ENCODE assay signal across 9 cellular contexts in genomic region chrX:100409316-100410082, GRCh38. TPM values are rescaled to one million over a fixed set of nuclear protein-coding genes. Genes with fewer than 3 reads are reported as not detected.
DNase-seq lines count a peak whose midpoint lies in the region; ATAC-seq, FAIRE-seq and TF ChIP-seq lines count a peak whose summit lies in the region.
"Had no signal": no experiment of that assay in that cellular context is flagged by ENCODE, and none has a peak within 500 bp of the region (broad histone marks: within the 10 kb centered on the region; RNA-seq: fewer than 3 reads in every experiment).

No MANE protein-coding gene starts in this region.

- no peaks in the 10 kb centered on the region for H3K9me3 Mint-ChIP-seq in activated CD4-positive, alpha-beta T cell treated with anti-CD3 and anti-CD28 coated beads, Interleukin-2, amount 10 ng/mL, durations not matched to agents 7 days and 5 days
- no peaks in the 10 kb centered on the region for H3K9me3 Mint-ChIP-seq in activated naive CD8-positive, alpha-beta T cell treated with anti-CD3 and anti-CD28 coated beads, Interleukin-2, amount 10 ng/mL, durations not matched to agents 7 days and 5 days

- no peaks in the 10 kb centered on the region for H4K20me1 ChIP-seq in keratinocyte (ENCODE audit: control insufficient read depth, extremely low read depth, insufficient read depth, low read length)

- peak; percentile 22 for ATAC-seq in activated naive CD8-positive, alpha-beta T cell treated with anti-CD3 and anti-CD28 coated beads, Interleukin-2, amount 10 ng/mL, durations not matched to agents 7 days and 5 days (ENCODE audit: low read depth)
- ATAC-seq in GM19452 (IDR thresholded peaks at IDR 0.05; ENCODE audit: unreplicated experiment): no peak

- peak overlapping the region; percentile 11 for H2AFZ ChIP-seq in keratinocyte (ENCODE audit: control insufficient read depth, low read length)

- dilution Hi-C loops in keratinocyte (cut with MboI; ENCODE audit: extremely low pct_ligation_motif_present, low sequenced_read_pairs): no loop called here

- CTCF ChIA-PET in activated CD4-positive, alpha-beta T cell treated with anti-CD3 and anti-CD28 coated beads, Interleukin-2, amount 10 ng/mL, durations not matched to agents 7 days and 5 days (lab: Charles Lee): no interaction called here

- no peak overlapping the region for H3K9ac ChIP-seq in keratinocyte (ENCODE audit: control insufficient read depth, extremely low read depth, insufficient read depth, low read length)

- POLR2A ChIA-PET in activated CD4-positive, alpha-beta T cell treated with anti-CD3 and anti-CD28 coated beads, Interleukin-2, amount 10 ng/mL, durations not matched to agents 7 days and 5 days (lab: Charles Lee): no interaction called here
- POLR2A ChIA-PET in activated naive CD8-positive, alpha-beta T cell treated with anti-CD3 and anti-CD28 coated beads, Interleukin-2, amount 10 ng/mL, durations not matched to agents 7 days and 5 days (lab: Charles Lee): no interaction called here

- DNase-seq in activated CD4-positive, alpha-beta T cell treated with anti-CD3 and anti-CD28 coated beads, Interleukin-2, amount 10 ng/mL, durations not matched to agents 7 days and 5 days: no peak
- no peak for DNase-seq in activated CD4-positive, alpha-beta T cell treated with anti-CD3 and anti-CD28 coated beads for 1 hour
- DNase-seq in activated naive CD8-positive, alpha-beta T cell treated with anti-CD3 and anti-CD28 coated beads, Interleukin-2, amount 10 ng/mL, durations not matched to agents 7 days and 5 days: no peak
- no peak for DNase-seq in keratinocyte (ENCODE audit: low read depth, low spot score)
- DNase-seq in retina: no peak
- DNase-seq in stimulated activated CD4-positive, alpha-beta T cell treated with anti-CD3 and anti-CD28 coated beads, Interleukin-4, amount 100 ng/mL, for 4 hours: no peak
- DNase-seq: activated CD4-positive, CD25-positive, alpha-beta regulatory T cell had no signal

- H3K27ac Mint-ChIP-seq in activated CD4-positive, alpha-beta T cell treated with anti-CD3 and anti-CD28 coated beads, Interleukin-2, amount 10 ng/mL, durations not matched to agents 7 days and 5 days: peak overlapping the region; percentile 50
- peak overlapping the region; percentile 71 for H3K27ac Mint-ChIP-seq in activated naive CD8-positive, alpha-beta T cell treated with anti-CD3 and anti-CD28 coated beads, Interleukin-2, amount 10 ng/mL, durations not matched to agents 7 days and 5 days

- H3K4me2 ChIP-seq in keratinocyte (ENCODE audit: control insufficient read depth, extremely low read depth, insufficient read depth, low read depth, low read length): peak overlapping the region; percentile 51

- FAIRE-seq in keratinocyte (lab: Jason Lieb, UNC): no peak

- H3K9me3 ChIP-seq in keratinocyte (ENCODE audit: control insufficient read depth, low read depth, low read length): peaks cover 16% of the 10 kb centered on the region
- no peaks in the 10 kb centered on the region for H3K9me3 ChIP-seq in thymus (ENCODE audit: control insufficient read depth)

- no peak overlapping the region for H3K4me3 Mint-ChIP-seq in activated CD4-positive, alpha-beta T cell treated with anti-CD3 and anti-CD28 coated beads, Interleukin-2, amount 10 ng/mL, durations not matched to agents 7 days and 5 days
- H3K4me3 Mint-ChIP-seq in activated naive CD8-positive, alpha-beta T cell treated with anti-CD3 and anti-CD28 coated beads, Interleukin-2, amount 10 ng/mL, durations not matched to agents 7 days and 5 days: peak overlapping the region; percentile 63

- H3K27me3 ChIP-seq in keratinocyte (ENCODE audit: control insufficient read depth, extremely low read depth, insufficient read depth, low read length) (peaks cover 57% of the 10 kb centered on the region), thymus (ENCODE audit: control insufficient read depth, insufficient read depth) (peaks cover 29% of the 10 kb centered on the region)

- H3K4me3 ChIP-seq in keratinocyte (ENCODE audit: control insufficient read depth in 2 of 3, extremely low read depth in 1 of 3, insufficient read depth in 2 of 3, low read depth in 1 of 3, low read length in 3 of 3) (peak overlapping the region in 1 of 3 experiments; percentile 22), thymus (ENCODE audit: low read length) (peak overlapping the region; percentile 5)

- H3K36me3 ChIP-seq in keratinocyte (ENCODE audit: control insufficient read depth in 2 of 2, extremely low read depth in 1 of 2, insufficient read depth in 2 of 2, low read length in 2 of 2) (no peaks in the 10 kb centered on the region), thymus (ENCODE audit: control insufficient read depth, insufficient read depth) (no peaks in the 10 kb centered on the region)

- H3K27ac ChIP-seq in keratinocyte (ENCODE audit: control insufficient read depth, insufficient read depth, low read length): no peak overlapping the region
- no peak overlapping the region for H3K27ac ChIP-seq in thymus (ENCODE audit: low read depth)

- H3K27me3 Mint-ChIP-seq in activated CD4-positive, alpha-beta T cell treated with anti-CD3 and anti-CD28 coated beads, Interleukin-2, amount 10 ng/mL, durations not matched to agents 7 days and 5 days: peaks cover 67% of the 10 kb centered on the region
- H3K27me3 Mint-ChIP-seq in activated naive CD8-positive, alpha-beta T cell treated with anti-CD3 and anti-CD28 coated beads, Interleukin-2, amount 10 ng/mL, durations not matched to agents 7 days and 5 days: peaks cover 56% of the 10 kb centered on the region

- WGBS in thymus: 4% methylated on average over 61 of the region's 61 CpGs

- H3K79me2 ChIP-seq in keratinocyte (ENCODE audit: control insufficient read depth, insufficient read depth, low read length): no peaks in the 10 kb centered on the region

- H3K36me3 Mint-ChIP-seq in activated CD4-positive, alpha-beta T cell treated with anti-CD3 and anti-CD28 coated beads, Interleukin-2, amount 10 ng/mL, durations not matched to agents 7 days and 5 days (ENCODE audit: low read depth): peaks cover 1% of the 10 kb centered on the region
- H3K36me3 Mint-ChIP-seq in activated naive CD8-positive, alpha-beta T cell treated with anti-CD3 and anti-CD28 coated beads, Interleukin-2, amount 10 ng/mL, durations not matched to agents 7 days and 5 days: no peaks in the 10 kb centered on the region

- TF ChIP-seq CTCF in keratinocyte (optimal IDR thresholded peaks at IDR 0.05 in 1 of 3, IDR thresholded peaks at IDR 0.05 in 1 of 3, conservative IDR thresholded peaks at IDR 0.05 in 1 of 3; ENCODE audit: extremely low read depth in 1 of 3, insufficient read depth in 2 of 3, low read length in 3 of 3): no peak

- H3K4me1 Mint-ChIP-seq in activated CD4-positive, alpha-beta T cell treated with anti-CD3 and anti-CD28 coated beads, Interleukin-2, amount 10 ng/mL, durations not matched to agents 7 days and 5 days: peaks cover 4% of the 10 kb centered on the region
- peaks cover 5% of the 10 kb centered on the region for H3K4me1 Mint-ChIP-seq in activated naive CD8-positive, alpha-beta T cell treated with anti-CD3 and anti-CD28 coated beads, Interleukin-2, amount 10 ng/mL, durations not matched to agents 7 days and 5 days

- H3K4me1 ChIP-seq in keratinocyte (ENCODE audit: control insufficient read depth, extremely low read depth, insufficient read depth, low read length) (no peaks in the 10 kb centered on the region), thymus (ENCODE audit: control insufficient read depth, insufficient read depth, low read length) (no peaks in the 10 kb centered on the region)

- no peaks in the 10 kb centered on the region for H3K9me1 ChIP-seq in keratinocyte (ENCODE audit: control insufficient read depth, extremely low read depth, insufficient read depth, low read length)

RNA-seq across cellular contexts. Expression of gene PCDH19, which starts 0.6 kb away (rescaled TPM):
- not detected for total RNA-seq in activated CD4-positive, alpha-beta T cell treated with anti-CD3 and anti-CD28 coated beads, Interleukin-2, amount 10 ng/mL, durations not matched to agents 7 days and 5 days
- not detected for total RNA-seq in activated naive CD8-positive, alpha-beta T cell treated with anti-CD3 and anti-CD28 coated beads, Interleukin-2, amount 10 ng/mL, durations not matched to agents 7 days and 5 days
- 0.01 TPM in 2 of 3 replicates, not detected in the other for polyA plus RNA-seq in keratinocyte
- not detected for polyA plus RNA-seq in keratinocyte (2011; ENCODE audit: low read depth)
- polyA plus RNA-seq in keratinocyte (2011; cell fraction: cytosol; rRNA removed): 0.01 TPM in 1 of 2 replicates, not detected in the other
- 0.03 and 0.05 TPM in 2 replicates for polyA plus RNA-seq in keratinocyte (2011; cell fraction: nucleus; rRNA removed)
- 0.02 and 0.07 TPM in 2 replicates for polyA plus RNA-seq in keratinocyte (2012; ENCODE audit: low replicate concordance)
- polyA minus RNA-seq in keratinocyte: 0.03 TPM in 1 of 3 replicates, not detected in the others
- polyA minus RNA-seq in keratinocyte (2011; cell fraction: cytosol; rRNA and poly(A)+ RNA removed): not detected
- polyA minus RNA-seq in keratinocyte (2011; cell fraction: nucleus; rRNA and poly(A)+ RNA removed): 0.11 and 0.16 TPM in 2 replicates
- 0.46 TPM for polyA plus RNA-seq in thymus
